33 cellular contexts compared by ENCODE assay signal in the genomic region with DNA sequence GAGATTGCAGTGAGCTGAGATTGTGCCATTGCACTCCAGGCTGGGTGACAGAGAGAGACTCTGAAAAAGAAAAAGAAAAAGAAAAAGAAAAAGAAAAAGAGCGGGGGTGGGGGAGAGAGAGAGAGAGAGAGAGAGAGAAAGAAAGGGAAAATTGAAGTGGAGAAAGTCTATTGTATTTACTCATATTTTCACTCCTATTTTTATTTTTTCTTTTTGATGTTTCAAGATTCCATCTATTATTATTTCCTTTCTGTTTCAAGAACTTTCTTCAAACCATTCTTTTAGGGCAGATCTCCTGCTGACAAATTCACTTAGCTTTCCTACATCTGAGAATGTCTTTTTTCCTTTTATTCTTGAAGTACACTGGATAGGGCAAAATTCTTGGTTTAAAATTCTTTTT. TPM values are rescaled to one million over a fixed set of nuclear protein-coding genes. Genes with fewer than 3 reads are reported as not detected.
A peak's percentile ranks its signal among the peaks of the same experiment; 100 is the strongest.
DNase-seq lines count a peak whose midpoint lies in the region; ATAC-seq, FAIRE-seq and TF ChIP-seq lines count a peak whose summit lies in the region.
"Had no signal": no experiment of that assay in that cellular context is flagged by ENCODE, and none has a peak within 500 bp of the region (broad histone marks: within the 10 kb centered on the region; RNA-seq: fewer than 3 reads in every experiment).

No MANE protein-coding gene starts in this region.

- peaks cover 5% of the 10 kb centered on the region for H3K9me3 ChIP-seq in HEK293 (ENCODE audit: control insufficient read depth, insufficient read depth, low read depth, low read length)
- H3K9me3 ChIP-seq: A549; BE2C; BLaER1; BLaER1 treated with 17β-estradiol and CSF1 and Interleukin-3, amounts not matched to agents 10 nM and 100 nM; Caco-2 had no signal

- no peak for ATAC-seq in stimulated activated naive B cell treated with anti-CD40 and anti-IgM and Interleukin-4, amounts not matched to agents 10 μg/mL and 1 μg/mL and 100 μg/mL, for 72 hours (replicated peaks)
- ATAC-seq in HG03457 (IDR thresholded peaks at IDR 0.05; ENCODE audit: unreplicated experiment), result no peak
- ATAC-seq in HG02571 (IDR thresholded peaks at IDR 0.05; ENCODE audit: unreplicated experiment), result no peak
- ATAC-seq: A549; CD8-positive, alpha-beta T cell had no signal

- CTCF ChIA-PET in HEK293 (lab: Yijun Ruan, JAX), result no interaction called here
- CTCF ChIA-PET in activated CD4-positive, alpha-beta T cell treated with anti-CD3 and anti-CD28 coated beads, Interleukin-2, amount 10 ng/mL, durations not matched to agents 7 days and 5 days (lab: Charles Lee), result no interaction called here

- peak overlapping the region; percentile 51 for H3K27ac Mint-ChIP-seq in stimulated activated naive B cell treated with anti-CD40 and anti-IgM and Interleukin-4, amounts not matched to agents 10 μg/mL and 1 μg/mL and 100 μg/mL, for 72 hours
- no peak overlapping the region for H3K27ac Mint-ChIP-seq in activated CD4-positive, alpha-beta T cell treated with anti-CD3 and anti-CD28 coated beads, Interleukin-2, amount 10 ng/mL, durations not matched to agents 7 days and 5 days
- H3K27ac Mint-ChIP-seq: B cell; CD4-positive, alpha-beta memory T cell; CD4-positive, alpha-beta T cell; CD4-positive, CD25-positive, alpha-beta regulatory T cell; CD8-positive, alpha-beta memory T cell; CD8-positive, alpha-beta T cell had no signal

- H3K27me3 Mint-ChIP-seq in stimulated activated naive B cell treated with anti-CD40 and anti-IgM and Interleukin-4, amounts not matched to agents 10 μg/mL and 1 μg/mL and 100 μg/mL, for 72 hours, result no peaks in the 10 kb centered on the region
- no peaks in the 10 kb centered on the region for H3K27me3 Mint-ChIP-seq in activated CD4-positive, alpha-beta T cell treated with anti-CD3 and anti-CD28 coated beads, Interleukin-2, amount 10 ng/mL, durations not matched to agents 7 days and 5 days
- H3K27me3 Mint-ChIP-seq: CD4-positive, alpha-beta memory T cell; CD4-positive, alpha-beta T cell had no signal

- POLR2A ChIA-PET in HEK293 (lab: Yijun Ruan, JAX), result no interaction called here
- POLR2A ChIA-PET in activated CD4-positive, alpha-beta T cell treated with anti-CD3 and anti-CD28 coated beads, Interleukin-2, amount 10 ng/mL, durations not matched to agents 7 days and 5 days (lab: Charles Lee), result interaction anchor here (0.8 kb wide), 1 partner anchor 583 kb away, joined by 9 read pairs; no protein-coding TSS in a partner anchor

- H3K36me3 Mint-ChIP-seq in stimulated activated naive B cell treated with anti-CD40 and anti-IgM and Interleukin-4, amounts not matched to agents 10 μg/mL and 1 μg/mL and 100 μg/mL, for 72 hours, result peaks cover 0 to 2% of the 10 kb centered on the region in 2 donors
- H3K36me3 Mint-ChIP-seq in activated CD4-positive, alpha-beta T cell treated with anti-CD3 and anti-CD28 coated beads, Interleukin-2, amount 10 ng/mL, durations not matched to agents 7 days and 5 days (ENCODE audit: low read depth), result no peaks in the 10 kb centered on the region
- H3K36me3 Mint-ChIP-seq: CD14-positive monocyte; CD4-positive, alpha-beta memory T cell; CD4-positive, CD25-positive, alpha-beta regulatory T cell; CD8-positive, alpha-beta memory T cell; CD8-positive, alpha-beta T cell had no signal

- H3K9me3 Mint-ChIP-seq in stimulated activated naive B cell treated with anti-CD40 and anti-IgM and Interleukin-4, amounts not matched to agents 10 μg/mL and 1 μg/mL and 100 μg/mL, for 72 hours, result peaks cover 3 to 5% of the 10 kb centered on the region in 2 donors
- no peaks in the 10 kb centered on the region for H3K9me3 Mint-ChIP-seq in activated CD4-positive, alpha-beta T cell treated with anti-CD3 and anti-CD28 coated beads, Interleukin-2, amount 10 ng/mL, durations not matched to agents 7 days and 5 days
- H3K9me3 Mint-ChIP-seq: CD4-positive, alpha-beta memory T cell; CD4-positive, alpha-beta T cell; CD8-positive, alpha-beta memory T cell; CD8-positive, alpha-beta T cell had no signal

- no peak overlapping the region for H3K4me3 Mint-ChIP-seq in stimulated activated naive B cell treated with anti-CD40 and anti-IgM and Interleukin-4, amounts not matched to agents 10 μg/mL and 1 μg/mL and 100 μg/mL, for 72 hours
- H3K4me3 Mint-ChIP-seq in activated CD4-positive, alpha-beta T cell treated with anti-CD3 and anti-CD28 coated beads, Interleukin-2, amount 10 ng/mL, durations not matched to agents 7 days and 5 days, result no peak overlapping the region
- H3K4me3 Mint-ChIP-seq: B cell; CD14-positive monocyte; CD4-positive, alpha-beta memory T cell; CD4-positive, alpha-beta T cell; CD4-positive, CD25-positive, alpha-beta regulatory T cell; CD8-positive, alpha-beta memory T cell; CD8-positive, alpha-beta T cell had no signal

- no peak for DNase-seq in stimulated activated naive B cell treated with anti-CD40 and anti-IgM and Interleukin-4, amounts not matched to agents 10 μg/mL and 1 μg/mL and 100 μg/mL, for 72 hours
- DNase-seq in activated CD4-positive, alpha-beta T cell treated with anti-CD3 and anti-CD28 coated beads, Interleukin-2, amount 10 ng/mL, durations not matched to agents 7 days and 5 days, result no peak
- DNase-seq: 8988T; ACHN; AML-193; BE2C; C1 segment of cervical spinal cord; Caco-2; Calu3; CD4-positive, alpha-beta memory T cell; CD4-positive, alpha-beta T cell; CD4-positive, CD25-positive, alpha-beta regulatory T cell; CD8-positive, alpha-beta memory T cell; CD8-positive, alpha-beta T cell; COR-L47; DMS 273 treated with DMSO at 0.1 percent for 48 hours; DMS153; DMS53; DMS79; DMS79 treated with DMSO at 0.1 percent for 48 hours; DND-41; EL had no signal

- no peak overlapping the region for H3K4me3 ChIP-seq in HEK293 (ENCODE audit: low read depth, low read length)
- H3K4me3 ChIP-seq: A549; BLaER1; BLaER1 treated with 17β-estradiol and CSF1 and Interleukin-3, amounts not matched to agents 10 nM and 100 nM had no signal

- H3K4me1 Mint-ChIP-seq in stimulated activated naive B cell treated with anti-CD40 and anti-IgM and Interleukin-4, amounts not matched to agents 10 μg/mL and 1 μg/mL and 100 μg/mL, for 72 hours, result no peaks in the 10 kb centered on the region
- H3K4me1 Mint-ChIP-seq in activated CD4-positive, alpha-beta T cell treated with anti-CD3 and anti-CD28 coated beads, Interleukin-2, amount 10 ng/mL, durations not matched to agents 7 days and 5 days, result no peaks in the 10 kb centered on the region
- H3K4me1 Mint-ChIP-seq: B cell; CD4-positive, alpha-beta memory T cell; CD4-positive, CD25-positive, alpha-beta regulatory T cell; CD8-positive, alpha-beta memory T cell had no signal

- H3K4me1 ChIP-seq in HEK293 (ENCODE audit: control insufficient read depth, insufficient read depth, low read length), result no peaks in the 10 kb centered on the region
- H3K4me1 ChIP-seq: A549; BE2C; BLaER1; BLaER1 treated with 17β-estradiol and CSF1 and Interleukin-3, amounts not matched to agents 10 nM and 100 nM; Caco-2 had no signal

- H3K36me3 ChIP-seq in HEK293 (ENCODE audit: control insufficient read depth in 2 of 2, insufficient read depth in 1 of 2, low read length in 2 of 2), result peaks cover 33 to 34% of the 10 kb centered on the region in 2 experiments
- H3K36me3 ChIP-seq: BE2C; BLaER1; BLaER1 treated with 17β-estradiol and CSF1 and Interleukin-3, amounts not matched to agents 10 nM and 100 nM had no signal

- peak; percentile 21 for FAIRE-seq in G401.6 (lab: Jason Lieb, UNC)

- TF ChIP-seq CTCF in HEK293 (tag by site-specific recombination; IDR thresholded peaks at IDR 0.05), result no peak

- H3K27ac ChIP-seq in HEK293 (ENCODE audit: extremely low read depth, low read depth, low read length), result no peak overlapping the region
- H3K27ac ChIP-seq: 22Rv1; A549; BLaER1; BLaER1 treated with 17β-estradiol and CSF1 and Interleukin-3, amounts not matched to agents 10 nM and 100 nM; C4-2B had no signal

TF ChIP-seq in HEK293, 187 proteins besides CTCF, POLR2A, EP300 and RAD21:
- TF ChIP-seq ZNF596 (tag by site-specific recombination; IDR thresholded peaks at IDR 0.05), result 0 out of 2 replicates have a peak, but pooled peaks have one; percentile 28
- peak; percentile 93 for TF ChIP-seq PRDM1 (tag by site-specific recombination; IDR thresholded peaks at IDR 0.05)
- no peak for TF ChIP-seq ZNF658 (tag by site-specific recombination; IDR thresholded peaks at IDR 0.05)

RNA-seq across cellular contexts. Expression of a gene that starts 57.5 kb away (rescaled TPM):
- total RNA-seq in activated CD4-positive, alpha-beta T cell treated with anti-CD3 and anti-CD28 coated beads, Interleukin-2, amount 10 ng/mL, durations not matched to agents 7 days and 5 days, result 10 to 100 TPM; 22.2 to 24.6 TPM
